In genomic region chr1:219731771-219732170, GRCh38 we compare ENCODE assay signal across 31 cellular contexts.
"Had no signal": no experiment of that assay in that cellular context is flagged by ENCODE, and none has a peak within 500 bp of the region (broad histone marks: within the 10 kb centered on the region; RNA-seq: fewer than 3 reads in every experiment).

No MANE protein-coding gene starts in this region.

- H3K9me3 ChIP-seq: pancreas, prostate gland had no signal

- H3K36me3 Mint-ChIP-seq: activated CD8-positive, alpha-beta memory T cell treated with anti-CD3 and anti-CD28 coated beads, Interleukin-2, amount 10 ng/mL, durations not matched to agents 7 days and 5 days; activated naive CD8-positive, alpha-beta T cell; memory B cell had no signal

- H3K4me1 ChIP-seq: gastroesophageal sphincter, pancreas, prostate gland, upper lobe of right lung had no signal

- H3K36me3 ChIP-seq: gastroesophageal sphincter, pancreas, prostate gland, upper lobe of right lung had no signal

- H3K27ac Mint-ChIP-seq: activated CD8-positive, alpha-beta memory T cell treated with anti-CD3 and anti-CD28 coated beads, Interleukin-2, amount 10 ng/mL, durations not matched to agents 7 days and 5 days; activated CD8-positive, alpha-beta T cell treated with anti-CD3 and anti-CD28 coated beads, Interleukin-2, amount 10 ng/mL, durations not matched to agents 7 days and 5 days; activated naive CD8-positive, alpha-beta T cell; activated T-cell treated with anti-CD3 and anti-CD28 coated beads, Interleukin-2, amount 50 U/mL, for 72 hours; memory B cell; naive thymus-derived CD8-positive, alpha-beta T cell; T-helper 1 cell treated with Interleukin-12 subunit alpha and Interleukin-12 subunit beta and Interleukin-4 antibody, amounts not matched to agents 30 μg/mL and 1 μg/mL, for 36 hours had no signal

- H3K4me3 Mint-ChIP-seq: activated CD8-positive, alpha-beta memory T cell treated with anti-CD3 and anti-CD28 coated beads, Interleukin-2, amount 10 ng/mL, durations not matched to agents 7 days and 5 days; activated CD8-positive, alpha-beta T cell treated with anti-CD3 and anti-CD28 coated beads, Interleukin-2, amount 10 ng/mL, durations not matched to agents 7 days and 5 days; activated naive CD8-positive, alpha-beta T cell; activated T-cell treated with anti-CD3 and anti-CD28 coated beads, Interleukin-2, amount 50 U/mL, for 72 hours; memory B cell; naive thymus-derived CD8-positive, alpha-beta T cell; neural crest cell; T-helper 1 cell treated with Interleukin-12 subunit alpha and Interleukin-12 subunit beta and Interleukin-4 antibody, amounts not matched to agents 30 μg/mL and 1 μg/mL, for 36 hours had no signal

- DNase-seq: activated CD4-positive, alpha-beta T cell treated with anti-CD3 and anti-CD28 coated beads for 1 hour; activated CD8-positive, alpha-beta memory T cell treated with anti-CD3 and anti-CD28 coated beads, Interleukin-2, amount 10 ng/mL, durations not matched to agents 7 days and 5 days; activated CD8-positive, alpha-beta T cell treated with anti-CD3 and anti-CD28 coated beads, Interleukin-2, amount 10 ng/mL, durations not matched to agents 7 days and 5 days; activated naive CD4-positive, alpha-beta T cell treated with Interleukin-2 at 50 U/mL for 16 hours; activated T-cell treated with anti-CD3 and anti-CD28 coated beads, Interleukin-2, amount 50 U/mL, for 72 hours; anterior cingulate cortex; dermis blood vessel endothelial cell; effector CD8-positive, alpha-beta T cell; erythroblast; hippocampal formation; kidney; left colon; naive thymus-derived CD8-positive, alpha-beta T cell; nucleus accumbens; pancreas; retina; stimulated activated CD4-positive, alpha-beta T cell treated with anti-CD3 and anti-CD28 coated beads, Interleukin-12 subunit alpha, Interleukin-12 subunit beta, amount 100 ng/mL, for 4 hours; stimulated activated CD4-positive, alpha-beta T cell treated with anti-CD3 and anti-CD28 coated beads, Interleukin-4, amount 100 ng/mL, for 1 hour; stimulated activated naive CD8-positive, alpha-beta T cell treated with anti-CD3 and anti-CD28 coated beads, Interleukin-15, Interleukin-2, amounts not matched to agents 100 U/mL and 50 U/mL, for 24 hours; substantia nigra; T-helper 9 cell; upper lobe of right lung had no signal

- H3K27me3 ChIP-seq: gastroesophageal sphincter, pancreas, upper lobe of right lung had no signal

- H3K27me3 Mint-ChIP-seq: activated CD8-positive, alpha-beta memory T cell treated with anti-CD3 and anti-CD28 coated beads, Interleukin-2, amount 10 ng/mL, durations not matched to agents 7 days and 5 days; activated naive CD8-positive, alpha-beta T cell had no signal

- H3K4me3 ChIP-seq: gastroesophageal sphincter, pancreas, prostate gland, skin epidermis, upper lobe of right lung had no signal

- H3K4me1 Mint-ChIP-seq: activated CD8-positive, alpha-beta memory T cell treated with anti-CD3 and anti-CD28 coated beads, Interleukin-2, amount 10 ng/mL, durations not matched to agents 7 days and 5 days; memory B cell had no signal

- H3K27ac ChIP-seq: gastroesophageal sphincter, pancreas, prostate gland, skin epidermis, upper lobe of right lung, VCaP had no signal

- ATAC-seq: activated CD8-positive, alpha-beta memory T cell treated with anti-CD3 and anti-CD28 coated beads, Interleukin-2, amount 10 ng/mL, durations not matched to agents 7 days and 5 days; activated CD8-positive, alpha-beta T cell treated with anti-CD3 and anti-CD28 coated beads, Interleukin-2, amount 10 ng/mL, durations not matched to agents 7 days and 5 days; activated T-cell treated with anti-CD3 and anti-CD28 coated beads, Interleukin-2, amount 50 U/mL, for 72 hours; gastroesophageal sphincter; left colon; naive thymus-derived CD8-positive, alpha-beta T cell; pancreas; sciatic nerve; stimulated activated naive CD8-positive, alpha-beta T cell treated with anti-CD3 and anti-CD28 coated beads, Interleukin-15, Interleukin-2, amounts not matched to agents 100 U/mL and 50 U/mL, for 24 hours; upper lobe of right lung had no signal
